ENCODE assay signal across 23 cellular contexts in the genomic region with DNA sequence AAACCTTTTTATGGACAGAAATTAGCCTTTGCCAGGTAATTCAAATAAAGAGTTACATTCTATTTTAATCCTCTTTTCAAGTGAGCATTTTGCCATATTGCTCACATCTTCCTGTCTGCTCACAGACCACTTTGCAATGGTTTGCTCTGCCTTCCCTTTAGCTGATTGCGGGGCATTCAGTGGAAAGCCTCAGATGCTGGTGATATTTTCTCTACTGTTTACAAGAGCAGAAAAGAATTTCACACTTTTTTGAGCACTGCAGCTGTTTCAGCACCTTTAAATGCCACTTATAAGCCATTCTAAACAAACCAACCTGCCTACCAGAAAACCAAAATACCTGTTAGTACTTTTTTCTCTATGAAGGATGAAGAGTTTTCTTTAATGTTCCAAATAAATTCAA.
A peak's percentile ranks its signal among the peaks of the same experiment; 100 is the strongest.
DNase-seq lines count a peak whose midpoint lies in the region; FAIRE-seq and TF ChIP-seq lines count a peak whose summit lies in the region.
"Had no signal": no experiment of that assay in that cellular context is flagged by ENCODE, and none has a peak within 500 bp of the region (broad histone marks: within the 10 kb centered on the region; RNA-seq: fewer than 3 reads in every experiment).

No MANE protein-coding gene starts in this region.

- H4K20me1 ChIP-seq in Loucy (ENCODE audit: insufficient read depth, low read length, poor library complexity, severe bottlenecking) (no peaks in the 10 kb centered on the region), astrocyte (ENCODE audit: insufficient read depth, low read length) (no peaks in the 10 kb centered on the region), smooth muscle cell (ENCODE audit: low read depth) (no peaks in the 10 kb centered on the region)

- no peak for TF ChIP-seq POLR2A in spleen (IDR thresholded peaks at IDR 0.05)

- H3K9me2 ChIP-seq in Loucy (replicated peaks; ENCODE audit: low read depth, low read length) = no peaks in the 10 kb centered on the region

- H3K36me3 ChIP-seq in Loucy (ENCODE audit: insufficient read depth, low read length) (no peaks in the 10 kb centered on the region), astrocyte (ENCODE audit: insufficient read depth, low read length) (no peaks in the 10 kb centered on the region), parathyroid adenoma (ENCODE audit: control insufficient read depth, insufficient read depth, low read length) (no peaks in the 10 kb centered on the region), smooth muscle cell (ENCODE audit: low read depth) (no peaks in the 10 kb centered on the region), spleen (no peaks in the 10 kb centered on the region)
- H3K36me3 ChIP-seq: BE2C had no signal

- DNase-seq in astrocyte (ENCODE audit: low read depth) (no peak), smooth muscle cell (lab: John Stamatoyannopoulos, UW; ENCODE audit: unreplicated experiment) (no peak), GM10266 (ENCODE audit: extremely low spot score) (no peak), spleen (no peak)
- DNase-seq: BE2C, DMS53, GDM1, MM.1S, NCI-H1048, NCI-H1417 treated with DMSO at 0.1 percent for 48 hours, NCI-H187 treated with DMSO at 0.1 percent for 48 hours, NCI-H2107, NCI-H226, NCI-H524, NCI-H774, OCI-M1 had no signal

- H3K79me2 ChIP-seq in Loucy (ENCODE audit: insufficient read depth, low read length) (no peaks in the 10 kb centered on the region), astrocyte (ENCODE audit: insufficient read depth, low read length) (no peaks in the 10 kb centered on the region), parathyroid adenoma (no peaks in the 10 kb centered on the region), smooth muscle cell (ENCODE audit: low read depth) (no peaks in the 10 kb centered on the region)

- no peaks in the 10 kb centered on the region for H3K36me3 Mint-ChIP-seq in astrocyte (ENCODE audit: low read depth, unreplicated experiment)

- H3K27me3 ChIP-seq in Loucy (ENCODE audit: insufficient read depth, low read length, poor library complexity, severe bottlenecking) = no peaks in the 10 kb centered on the region
- no peaks in the 10 kb centered on the region for H3K27me3 ChIP-seq in astrocyte (ENCODE audit: insufficient read depth, low read length)
- H3K27me3 ChIP-seq in parathyroid adenoma (ENCODE audit: control insufficient read depth, insufficient read depth, low read length) = no peaks in the 10 kb centered on the region
- no peaks in the 10 kb centered on the region for H3K27me3 ChIP-seq in smooth muscle cell (ENCODE audit: low read depth)
- no peaks in the 10 kb centered on the region for H3K27me3 ChIP-seq in spleen (replicated peaks in 1 of 7)
- H3K27me3 ChIP-seq: BE2C had no signal

- no peak overlapping the region for H3K27ac Mint-ChIP-seq in astrocyte (ENCODE audit: unreplicated experiment)

- no peak overlapping the region for H3K4me3 Mint-ChIP-seq in astrocyte (ENCODE audit: unreplicated experiment)

- H3K27ac ChIP-seq in astrocyte (ENCODE audit: low read depth, low read length) (no peak overlapping the region), parathyroid adenoma (no peak overlapping the region), smooth muscle cell (ENCODE audit: low read depth) (no peak overlapping the region), spleen (no peak overlapping the region)

- H3F3A ChIP-seq in Loucy (ENCODE audit: low read depth) = no peaks in the 10 kb centered on the region
- no peaks in the 10 kb centered on the region for H3F3A ChIP-seq in smooth muscle cell (ENCODE audit: low read depth)

- no peaks in the 10 kb centered on the region for H3K4me1 ChIP-seq in Loucy (ENCODE audit: insufficient read depth, low read length, poor library complexity, severe bottlenecking)
- no peaks in the 10 kb centered on the region for H3K4me1 ChIP-seq in astrocyte (ENCODE audit: insufficient read depth, low read length)
- H3K4me1 ChIP-seq in parathyroid adenoma = peaks cover 3% of the 10 kb centered on the region
- peaks cover 5% of the 10 kb centered on the region for H3K4me1 ChIP-seq in smooth muscle cell (ENCODE audit: low read depth)
- no peaks in the 10 kb centered on the region for H3K4me1 ChIP-seq in spleen
- H3K4me1 ChIP-seq: BE2C had no signal

- H3K9ac ChIP-seq in Loucy (ENCODE audit: low read depth, low read length, poor library complexity, severe bottlenecking) = no peak overlapping the region
- no peak overlapping the region for H3K9ac ChIP-seq in astrocyte (ENCODE audit: low read length)
- H3K9ac ChIP-seq in parathyroid adenoma = no peak overlapping the region
- no peak overlapping the region for H3K9ac ChIP-seq in smooth muscle cell (ENCODE audit: low read depth)

- H3K4me3 ChIP-seq in Loucy (ENCODE audit: low read length, poor library complexity, severe bottlenecking) (no peak overlapping the region), astrocyte (ENCODE audit: insufficient read depth, low read depth, low read length) (no peak overlapping the region), parathyroid adenoma (ENCODE audit: low read depth, low read length) (no peak overlapping the region), smooth muscle cell (no peak overlapping the region), spleen (no peak overlapping the region)

- intact Hi-C loops in spleen (cut with DNase I; ENCODE audit: low total_unique reads) = no loop called here

- WGBS in smooth muscle cell (ENCODE audit: low lambda C conversion rate) = 59% methylated on average over 1 of the region's 1 CpG
- 49 to 92% (median 78%) methylated on average over 1 of the region's 1 CpG for WGBS in spleen, 5 donors

- H3K4me2 ChIP-seq in Loucy (ENCODE audit: low read depth, low read length, poor library complexity, severe bottlenecking) (no peak overlapping the region), astrocyte (ENCODE audit: low read length) (no peak overlapping the region), parathyroid adenoma (ENCODE audit: low read length) (peak overlapping the region; percentile 15), smooth muscle cell (no peak overlapping the region)

- TF ChIP-seq CTCF in Loucy (conservative IDR thresholded peaks at IDR 0.05; ENCODE audit: low read length) (no peak), astrocyte (IDR thresholded peaks at IDR 0.05; ENCODE audit: insufficient read depth, low read depth, low read length) (no peak), parathyroid adenoma (IDR thresholded peaks at IDR 0.05) (no peak), smooth muscle cell (IDR thresholded peaks at IDR 0.05; ENCODE audit: borderline replicate concordance, insufficient read depth, poor library complexity, severe bottlenecking) (no peak), GM10266 (IDR thresholded peaks at IDR 0.05; ENCODE audit: control insufficient read depth, insufficient read depth, low read depth, missing control alignments) (no peak), spleen (IDR thresholded peaks at IDR 0.05 in 8 of 11, conservative IDR thresholded peaks at IDR 0.05 in 3 of 11) (no peak)

- H3K9me3 ChIP-seq in Loucy (ENCODE audit: insufficient read depth, low read depth, low read length) (no peaks in the 10 kb centered on the region), astrocyte (ENCODE audit: insufficient read depth, low read depth, low read length) (no peaks in the 10 kb centered on the region), parathyroid adenoma (ENCODE audit: control insufficient read depth, low read length) (no peaks in the 10 kb centered on the region), smooth muscle cell (replicated peaks; ENCODE audit: low read depth) (no peaks in the 10 kb centered on the region), spleen (no peaks in the 10 kb centered on the region)
- H3K9me3 ChIP-seq: BE2C had no signal

- peak overlapping the region; percentile 46 for H2AFZ ChIP-seq in Loucy (ENCODE audit: low read length)
- H2AFZ ChIP-seq in astrocyte (ENCODE audit: low read depth, low read length) = peak overlapping the region; percentile 16
- H2AFZ ChIP-seq in parathyroid adenoma = peak overlapping the region; percentile 38
- no peak overlapping the region for H2AFZ ChIP-seq in smooth muscle cell (ENCODE audit: low read depth)

- H3K9me3 Mint-ChIP-seq in astrocyte (ENCODE audit: unreplicated experiment) = peaks cover 1% of the 10 kb centered on the region

- H3K27me3 Mint-ChIP-seq in astrocyte (ENCODE audit: low read depth, unreplicated experiment) = no peaks in the 10 kb centered on the region

- H3K4me1 Mint-ChIP-seq in astrocyte (ENCODE audit: low read depth, unreplicated experiment) = no peaks in the 10 kb centered on the region

- FAIRE-seq in astrocyte (lab: Jason Lieb, UNC) (no peak), islet of Langerhans (lab: Jason Lieb, UNC) (peak; percentile 64)
- FAIRE-seq: D721Med, GM19239, H54, RCC 7860 had no signal
